Comparison of ENCODE assay signal across 25 cellular contexts in the genomic region with DNA sequence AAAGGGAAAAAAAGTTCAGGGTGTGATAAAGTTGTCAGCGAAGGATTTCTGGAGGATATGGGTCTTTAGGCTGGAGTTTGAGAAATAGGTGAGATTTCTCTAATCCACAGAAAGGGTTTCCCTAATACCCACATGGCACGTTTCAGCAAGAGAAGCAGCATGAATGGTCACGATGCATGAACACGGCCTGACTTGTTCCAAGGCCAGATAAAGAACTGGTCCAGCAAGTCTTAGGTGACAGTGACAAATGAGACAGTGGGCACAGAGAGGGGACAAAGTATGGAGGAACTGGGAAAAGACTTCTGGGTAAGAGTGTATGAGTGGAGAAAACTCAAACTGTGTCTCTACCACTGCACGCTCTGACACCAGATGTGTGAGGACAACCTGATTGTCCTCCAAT.
"Had no signal": no experiment of that assay in that cellular context is flagged by ENCODE, and none has a peak within 500 bp of the region (broad histone marks: within the 10 kb centered on the region; RNA-seq: fewer than 3 reads in every experiment).

No MANE protein-coding gene starts in this region.

- H3K9me3 Mint-ChIP-seq: activated CD4-positive, alpha-beta T cell treated with anti-CD3 and anti-CD28 coated beads, Interleukin-2, amount 10 ng/mL, durations not matched to agents 24 days and 14 days; activated T-cell treated with anti-CD3 and anti-CD28 coated beads, Interleukin-2, amount 50 U/mL, for 24 hours; activated T-helper 1 cell treated with anti-CD3 and anti-CD28 coated beads, Interleukin-12 subunit alpha, Interleukin-12 subunit beta, Interleukin-2, Interleukin-4 antibody, amounts not matched to agents 30 ng/mL and 10 ng/mL and 1 ng/mL, durations not matched to agents 14 hours and 24 hours and 36 hours had no signal

- H3K27ac Mint-ChIP-seq: activated CD4-positive, alpha-beta T cell treated with anti-CD3 and anti-CD28 coated beads, Interleukin-2, amount 10 ng/mL, durations not matched to agents 24 days and 14 days; activated CD8-positive, alpha-beta memory T cell treated with anti-CD3 and anti-CD28 coated beads, Interleukin-2, amount 10 ng/mL, durations not matched to agents 7 days and 5 days; activated naive CD8-positive, alpha-beta T cell; activated T-cell treated with anti-CD3 and anti-CD28 coated beads, Interleukin-2, amount 50 U/mL, for 24 hours; activated T-helper 1 cell treated with anti-CD3 and anti-CD28 coated beads, Interleukin-12 subunit alpha, Interleukin-12 subunit beta, Interleukin-2, Interleukin-4 antibody, amounts not matched to agents 30 ng/mL and 10 ng/mL and 1 ng/mL, durations not matched to agents 14 hours and 24 hours and 36 hours; T-helper 17 cell; WTC11 had no signal

- H3K36me3 ChIP-seq: brain microvascular endothelial cell, cardiac muscle cell had no signal

- H3K4me1 Mint-ChIP-seq: activated CD4-positive, alpha-beta T cell treated with anti-CD3 and anti-CD28 coated beads, Interleukin-2, amount 10 ng/mL, durations not matched to agents 24 days and 14 days; activated CD8-positive, alpha-beta memory T cell treated with anti-CD3 and anti-CD28 coated beads, Interleukin-2, amount 10 ng/mL, durations not matched to agents 7 days and 5 days; WTC11 had no signal

- ATAC-seq: activated CD8-positive, alpha-beta memory T cell treated with anti-CD3 and anti-CD28 coated beads, Interleukin-2, amount 10 ng/mL, durations not matched to agents 7 days and 5 days; K562; PC-3; T-helper 17 cell; WTC11 had no signal

- H3K27me3 ChIP-seq: brain microvascular endothelial cell, cardiac muscle cell had no signal

- H3K4me3 Mint-ChIP-seq: activated CD4-positive, alpha-beta T cell treated with anti-CD3 and anti-CD28 coated beads, Interleukin-2, amount 10 ng/mL, durations not matched to agents 24 days and 14 days; activated CD8-positive, alpha-beta memory T cell treated with anti-CD3 and anti-CD28 coated beads, Interleukin-2, amount 10 ng/mL, durations not matched to agents 7 days and 5 days; activated naive CD8-positive, alpha-beta T cell; activated T-cell treated with anti-CD3 and anti-CD28 coated beads, Interleukin-2, amount 50 U/mL, for 24 hours; activated T-helper 1 cell treated with anti-CD3 and anti-CD28 coated beads, Interleukin-12 subunit alpha, Interleukin-12 subunit beta, Interleukin-2, Interleukin-4 antibody, amounts not matched to agents 30 ng/mL and 10 ng/mL and 1 ng/mL, durations not matched to agents 14 hours and 24 hours and 36 hours; T-helper 17 cell; WTC11 had no signal

- H3K27ac ChIP-seq: brain microvascular endothelial cell, cardiac muscle cell had no signal

- DNase-seq: activated CD4-positive, alpha-beta T cell treated with anti-CD3 and anti-CD28 coated beads, Interleukin-2, amount 10 ng/mL, durations not matched to agents 24 days and 14 days; activated CD4-positive, alpha-beta T cell treated with anti-CD3 and anti-CD28 coated beads, Interleukin-2, amount 50 U/mL, for 48 hours; activated CD4-positive, CD25-positive, alpha-beta regulatory T cell treated with anti-CD3 and anti-CD28 coated beads, Interleukin-2, amount 50 U/mL, for 72 hours; activated CD8-positive, alpha-beta memory T cell treated with anti-CD3 and anti-CD28 coated beads, Interleukin-2, amount 10 ng/mL, durations not matched to agents 7 days and 5 days; activated effector memory CD4-positive, alpha-beta T cell treated with Interleukin-2 at 50 U/mL for 16 hours; activated naive CD4-positive, alpha-beta T cell treated with Interleukin-2 at 50 U/mL for 16 hours; activated T-cell treated with anti-CD3 and anti-CD28 coated beads, Interleukin-2, amount 50 U/mL, for 24 hours; amygdala; brain microvascular endothelial cell; Kasumi-1; NCI-H1105 treated with DMSO at 0.1 percent for 48 hours; NCI-H1436 treated with DMSO at 0.1 percent for 48 hours; NCI-H187; NCI-H2081; NCI-H510A treated with DMSO at 0.1 percent for 48 hours; NCI-H69; PC-3; SHP77 treated with DMSO at 0.1 percent for 48 hours; T-helper 17 cell; T-helper 9 cell had no signal

- H3K36me3 Mint-ChIP-seq: activated CD8-positive, alpha-beta memory T cell treated with anti-CD3 and anti-CD28 coated beads, Interleukin-2, amount 10 ng/mL, durations not matched to agents 7 days and 5 days; activated naive CD8-positive, alpha-beta T cell; WTC11 had no signal

- H3K4me3 ChIP-seq: cardiac muscle cell, K562 had no signal
